ENCODE assay signal across 8 cellular contexts in the genomic region with DNA sequence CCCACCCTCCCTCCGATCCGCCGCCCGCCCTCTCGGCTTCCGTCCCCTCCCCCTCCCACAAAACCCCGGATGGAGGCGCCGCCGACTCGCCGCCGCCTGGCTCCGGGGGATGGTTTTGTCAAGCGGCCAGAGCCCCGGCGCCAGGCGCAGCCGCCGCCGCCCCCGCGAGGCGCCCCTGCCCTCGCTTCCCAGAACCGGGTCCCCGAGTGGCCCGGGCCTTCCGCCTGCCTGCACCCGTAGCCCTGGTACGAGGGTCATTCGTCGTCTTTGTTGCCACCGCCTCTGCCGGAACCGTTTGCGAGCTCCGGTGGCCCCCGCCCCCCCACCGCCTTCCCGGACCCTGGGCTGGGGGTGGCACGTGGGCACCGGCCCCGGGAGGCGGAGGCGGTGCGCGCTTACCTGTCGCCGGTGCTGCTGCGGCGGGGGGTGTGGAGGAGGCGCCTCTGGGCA. TPM values are rescaled to one million over a fixed set of nuclear protein-coding genes. Genes with fewer than 3 reads are reported as not detected.
DNase-seq lines count a peak whose midpoint lies in the region; ATAC-seq and TF ChIP-seq lines count a peak whose summit lies in the region.

No MANE protein-coding gene starts in this region.

- H3K4me3 ChIP-seq in MG63 (peak overlapping the region; percentile 91), WERI-Rb-1 (ENCODE audit: low read depth, low read length) (peak overlapping the region; percentile 91), breast epithelium (peak overlapping the region; percentile 89 to 99 (median 98)), smooth muscle cell (peak overlapping the region; percentile 95)

- H4K20me1 ChIP-seq in smooth muscle cell (ENCODE audit: low read depth), result peaks cover 44% of the 10 kb centered on the region

- peaks cover 14 to 27% (median 22%) of the 10 kb centered on the region in 3 donors for H3K27me3 Mint-ChIP-seq in immature natural killer cell (ENCODE audit: low read depth in 3 of 3)

- H3K27ac ChIP-seq in WERI-Rb-1, result peak overlapping the region; percentile 99
- peak overlapping the region; percentile 98 to 100 for H3K27ac ChIP-seq in breast epithelium
- H3K27ac ChIP-seq in smooth muscle cell (ENCODE audit: low read depth), result peak overlapping the region; percentile 98

- intact Hi-C loops in breast epithelium (cut with DNase I; ENCODE audit: low total_unique reads), result no loop called here

- H2AFZ ChIP-seq in smooth muscle cell (ENCODE audit: low read depth), result no peak overlapping the region

- peak overlapping the region in 2 of 6 donors; percentile 94 to 99 for H3K27ac Mint-ChIP-seq in immature natural killer cell

- H3K36me3 ChIP-seq in MG63 (peaks cover 46% of the 10 kb centered on the region), WERI-Rb-1 (peaks cover 20% of the 10 kb centered on the region), breast epithelium (no peaks in the 10 kb centered on the region), smooth muscle cell (ENCODE audit: low read depth) (no peaks in the 10 kb centered on the region)

- H3F3A ChIP-seq in smooth muscle cell (ENCODE audit: low read depth), result peaks cover 33% of the 10 kb centered on the region

- H3K9me3 ChIP-seq in MG63 (no peaks in the 10 kb centered on the region), WERI-Rb-1 (ENCODE audit: severe bottlenecking) (no peaks in the 10 kb centered on the region), breast epithelium (no peaks in the 10 kb centered on the region), smooth muscle cell (replicated peaks; ENCODE audit: low read depth) (no peaks in the 10 kb centered on the region)

- TF ChIP-seq CTCF in WERI-Rb-1 (IDR thresholded peaks at IDR 0.05; ENCODE audit: low read depth, low read length) (no peak), breast epithelium (IDR thresholded peaks at IDR 0.05) (peak in 1 of 3 donors; percentile 14), smooth muscle cell (IDR thresholded peaks at IDR 0.05; ENCODE audit: borderline replicate concordance, insufficient read depth, poor library complexity, severe bottlenecking) (no peak)

- H3K79me2 ChIP-seq in smooth muscle cell (ENCODE audit: low read depth), result peaks cover 72% of the 10 kb centered on the region

- DNase-seq in ELR (ENCODE audit: low read depth) (peak; percentile 77), MG63 (peak; percentile 76), WERI-Rb-1 (peak; percentile 81), breast epithelium (ENCODE audit: low spot score in 2 of 2) (peak; percentile 60 to 77), immature natural killer cell (peak; percentile 79 to 86 (median 85)), smooth muscle cell (lab: John Stamatoyannopoulos, UW; ENCODE audit: unreplicated experiment) (peak; percentile 75), GM19240 (ENCODE audit: insufficient read length, low spot score) (no peak)

- H3K27me3 ChIP-seq in MG63 (no peaks in the 10 kb centered on the region), WERI-Rb-1 (ENCODE audit: insufficient read depth, low read depth, severe bottlenecking) (no peaks in the 10 kb centered on the region), breast epithelium (no peaks in the 10 kb centered on the region), smooth muscle cell (ENCODE audit: low read depth) (no peaks in the 10 kb centered on the region)

- under 1% methylated on average over 36 of the region's 53 CpGs for WGBS in smooth muscle cell (ENCODE audit: low lambda C conversion rate)

- H3K4me1 ChIP-seq in breast epithelium, result no peaks in the 10 kb centered on the region
- H3K4me1 ChIP-seq in smooth muscle cell (ENCODE audit: low read depth), result peaks cover 27% of the 10 kb centered on the region

- peaks cover 0 to 3% (median 0%) of the 10 kb centered on the region in 3 donors for H3K36me3 Mint-ChIP-seq in immature natural killer cell

- no peaks in the 10 kb centered on the region for H3K9me3 Mint-ChIP-seq in immature natural killer cell

- no peak for TF ChIP-seq POLR2A in breast epithelium (IDR thresholded peaks at IDR 0.05)

- ATAC-seq in GM21825 (IDR thresholded peaks at IDR 0.05; ENCODE audit: unreplicated experiment), result peak; percentile 6

- H3K4me1 Mint-ChIP-seq in immature natural killer cell, result peaks cover 64 to 78% of the 10 kb centered on the region in 2 donors

- H3K4me3 Mint-ChIP-seq in immature natural killer cell, result peak overlapping the region; percentile 95 to 97 (median 96)

- peak overlapping the region; percentile 98 for H3K9ac ChIP-seq in smooth muscle cell (ENCODE audit: low read depth)

- peak overlapping the region; percentile 96 for H3K4me2 ChIP-seq in smooth muscle cell

RNA-seq across cellular contexts. Expression of a gene that starts 0.3 kb away (rescaled TPM):
- 23.3 and 34.0 TPM in 2 replicates for total RNA-seq in MG63 (2014; rRNA removed; shearing (Covaris generic); ENCODE audit: low replicate concordance)
- total RNA-seq in breast epithelium, result 10 to 100 TPM in 2 of 3 donors, 1 to 10 TPM in 1; 9.9 to 20.5 (median 15.1) TPM
- 10 to 100 TPM; 11.5 to 27.5 (median 24.1) TPM for polyA plus RNA-seq in immature natural killer cell
- total RNA-seq in smooth muscle cell, result 10.7 and 15.1 TPM in 2 replicates
- polyA plus RNA-seq in smooth muscle cell, result 4.1 and 7.1 TPM in 2 replicates
